Comparison of ENCODE assay signal across 8 cellular contexts in genomic region chr11:93784152-93784934, GRCh38. TPM values are rescaled to one million over a fixed set of nuclear protein-coding genes. Genes with fewer than 3 reads are reported as not detected.
A peak's percentile ranks its signal among the peaks of the same experiment; 100 is the strongest.
DNase-seq lines count a peak whose midpoint lies in the region; ATAC-seq and TF ChIP-seq lines count a peak whose summit lies in the region.

MED17 (plus strand) TSS chr11:93784282; CDS start chr11:93784514, 232 bp downstream.

- no peaks in the 10 kb centered on the region for H3K36me3 ChIP-seq in breast epithelium
- peaks cover 31% of the 10 kb centered on the region for H3K36me3 ChIP-seq in iPS-20b (ENCODE audit: insufficient read depth, low read depth, low read length)

- intact Hi-C loops in breast epithelium (cut with DNase I; ENCODE audit: low total_unique reads), result no loop called here

- TF ChIP-seq POLR2A in breast epithelium (IDR thresholded peaks at IDR 0.05), result peak; percentile 42

- DNase-seq in AG04450 (ENCODE audit: low read depth, low spot score) (peak; percentile 72), NCI-H2196 (lab: John Stamatoyannopoulos, UW; ENCODE audit: unreplicated experiment) (peak; percentile 95), breast epithelium (ENCODE audit: low spot score in 2 of 2) (peak; percentile 87 to 90)

- H3K4me3 ChIP-seq in AG04450 (ENCODE audit: low read depth, low read length), result peak within 1 kb of the TSS; percentile 100
- H3K4me3 ChIP-seq in breast epithelium, result peak within 1 kb of the TSS; percentile 85 to 99 (median 96)
- H3K4me3 ChIP-seq in iPS-20b (ENCODE audit: low read length), result peak within 1 kb of the TSS; percentile 98
- peak within 1 kb of the TSS; percentile 71 to 96 (median 94) for H3K4me3 ChIP-seq in skin epidermis

- H3K27me3 ChIP-seq in AG04450 (ENCODE audit: control insufficient read depth, insufficient read depth, low read length) (no peaks in the 10 kb centered on the region), breast epithelium (no peaks in the 10 kb centered on the region), iPS-20b (ENCODE audit: insufficient read depth, low read length) (no peaks in the 10 kb centered on the region)

- no peaks in the 10 kb centered on the region; the same call in 1 of the 2 replicates for H3K9me3 ChIP-seq in AG04450 (ENCODE audit: control insufficient read depth, insufficient read depth, low read length)
- no peaks in the 10 kb centered on the region for H3K9me3 ChIP-seq in breast epithelium
- H3K9me3 ChIP-seq in iPS-20b (ENCODE audit: insufficient read depth, low read depth, low read length), result no peaks in the 10 kb centered on the region

- H3K27ac ChIP-seq in AG04450 (ENCODE audit: low read depth, low read length), result peak within 1 kb of the TSS; percentile 98
- peak within 1 kb of the TSS; percentile 98 for H3K27ac ChIP-seq in VCaP
- peak within 1 kb of the TSS; percentile 95 to 98 for H3K27ac ChIP-seq in breast epithelium
- H3K27ac ChIP-seq in iPS-20b (ENCODE audit: low read length), result peak within 1 kb of the TSS; percentile 92
- peak within 1 kb of the TSS; percentile 84 to 98 (median 94) for H3K27ac ChIP-seq in skin epidermis

- H3K4me1 ChIP-seq in breast epithelium (peaks cover 0 to 10% of the 10 kb centered on the region in 2 donors), iPS-20b (ENCODE audit: insufficient read depth, low read length) (no peaks in the 10 kb centered on the region)

- peak; percentile 93 for ATAC-seq in GM18870 (IDR thresholded peaks at IDR 0.05; ENCODE audit: unreplicated experiment)
- ATAC-seq in HG03135 (IDR thresholded peaks at IDR 0.05; ENCODE audit: unreplicated experiment), result peak; percentile 97

- CTCF ChIA-PET in AG04450 (lab: Charles Lee), result interaction anchor here (0.6 to 1.2 kb wide), 15 partner anchors 9 to 137 kb away, joined by 3 to 8 read pairs (median 4); no protein-coding TSS in a partner anchor

- TF ChIP-seq CTCF in AG04450 (IDR thresholded peaks at IDR 0.05; ENCODE audit: low read depth, low read length), result peak; percentile 57
- peak; percentile 56 for TF ChIP-seq CTCF in VCaP (conservative IDR thresholded peaks at IDR 0.05)
- TF ChIP-seq CTCF in breast epithelium (IDR thresholded peaks at IDR 0.05), result peak; percentile 32 to 42 (median 35)

- H3K9ac ChIP-seq in iPS-20b (ENCODE audit: low read depth, low read length), result peak within 1 kb of the TSS; percentile 99

- POLR2A ChIA-PET in AG04450 (lab: Yijun Ruan, JAX), result interaction anchor here (0.5 to 1.4 kb wide), 10 partner anchors 12 to 1306 kb away, joined by 3 to 80 read pairs (median 3); partner anchors contain the start of genes C11orf54 and TAF1D

RNA-seq across cellular contexts. Expression of gene MED17, which starts in this region (rescaled TPM):
- polyA plus RNA-seq in AG04450 (2011; rRNA removed), result 18.6 and 23.1 TPM in 2 replicates
- polyA minus RNA-seq in AG04450 (2011; rRNA and poly(A)+ RNA removed), result 13.2 and 21.7 TPM in 2 replicates
- total RNA-seq in breast epithelium, result 10 to 100 TPM; 20.6 to 47.0 (median 29.8) TPM

Comparison
In these comparisons a context has a peak if more than half of its experiments do, and no peak if none do; other contexts are left out.
1. Peak in every context shown above with its lines: DNase-seq, ATAC-seq, H3K4me3 ChIP-seq and H3K27ac ChIP-seq.